In the genomic region with DNA sequence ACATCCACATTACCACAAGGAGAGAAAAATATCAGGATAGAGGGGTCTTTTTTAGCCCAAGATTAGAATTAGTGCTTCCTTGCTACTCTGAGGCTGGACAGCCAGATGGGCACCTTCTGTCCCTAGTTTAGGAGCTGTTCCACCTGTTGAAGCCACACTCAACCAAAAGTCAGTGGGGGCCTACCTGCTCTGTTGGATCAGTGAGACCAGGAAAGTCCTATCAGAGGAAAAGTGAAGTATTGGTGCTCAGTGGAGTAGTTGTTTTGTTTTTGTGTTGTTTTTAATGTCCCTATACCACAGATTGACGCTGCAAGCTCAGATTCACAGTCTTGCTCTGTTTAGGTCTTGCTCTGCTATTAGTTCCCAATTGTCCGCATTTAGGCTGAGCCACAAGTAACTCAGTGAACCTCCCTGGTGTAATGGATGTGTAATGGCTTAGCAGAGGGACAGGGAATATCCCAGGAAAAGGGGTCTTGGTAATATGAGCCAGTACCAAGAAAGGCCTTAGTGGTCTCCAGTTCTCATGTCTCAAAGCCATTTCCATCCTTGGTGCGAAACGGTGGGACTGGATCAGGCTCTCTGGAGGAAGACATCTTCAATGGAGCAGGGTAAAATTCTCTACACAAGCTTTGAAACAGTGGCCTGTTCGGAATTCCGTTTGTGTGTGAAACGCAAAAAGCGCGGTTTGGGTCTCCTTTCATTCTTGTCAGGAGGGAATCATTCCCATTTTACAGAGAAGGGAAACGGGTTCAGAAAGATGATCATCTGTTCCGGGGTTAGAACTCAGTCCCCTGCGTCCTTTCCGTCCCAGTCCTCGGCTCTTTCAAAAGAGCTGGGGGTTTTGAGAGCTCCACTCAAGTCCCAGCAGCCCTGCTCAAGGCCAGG, we compare ENCODE assay signal across 8 cellular contexts. TPM values are rescaled to one million over a fixed set of nuclear protein-coding genes. Genes with fewer than 3 reads are reported as not detected.
A peak's percentile ranks its signal among the peaks of the same experiment; 100 is the strongest.
DNase-seq lines count a peak whose midpoint lies in the region; ATAC-seq, FAIRE-seq and TF ChIP-seq lines count a peak whose summit lies in the region.

No MANE protein-coding gene starts in this region.

- peak overlapping the region; percentile 48 to 69 for H3K4me3 ChIP-seq in esophagus (ENCODE audit: low read depth in 1 of 2, low read length in 2 of 2)

- no peak overlapping the region for H3K27ac ChIP-seq in esophagus (ENCODE audit: low read depth in 2 of 2, low read length in 1 of 2)

- TF ChIP-seq POLR2A in GM12892 (IDR thresholded peaks at IDR 0.05; ENCODE audit: low read depth, low read length) = peak; percentile 46; the same call in 1 of the 2 replicates

- FAIRE-seq in GM12892 (lab: Jason Lieb, UNC) = no peak

- ATAC-seq in HG02642 (IDR thresholded peaks at IDR 0.05; ENCODE audit: poor library complexity, unreplicated experiment) (no peak), HG03342 (IDR thresholded peaks at IDR 0.05; ENCODE audit: unreplicated experiment) (no peak)

- 30 to 31% methylated on average over 14 of the region's 14 CpGs for WGBS in esophagus, 2 donors

- H3K36me3 ChIP-seq in esophagus (ENCODE audit: control insufficient read depth in 2 of 2, insufficient read depth in 2 of 2, low read length in 1 of 2) = peaks cover 4 to 6% of the 10 kb centered on the region in 2 donors

- no peaks in the 10 kb centered on the region for H3K9me3 ChIP-seq in esophagus (ENCODE audit: control insufficient read depth in 2 of 2, insufficient read depth in 1 of 2, low read depth in 1 of 2, low read length in 1 of 2)

- no peak for DNase-seq in GM12892 (ENCODE audit: insufficient read length)
- peak; percentile 15 for DNase-seq in RKO (ENCODE audit: low spot score)
- peak; percentile 44 for DNase-seq in retina
- no peak for DNase-seq in UCSD-AML1 (lab: John Stamatoyannopoulos, UW; ENCODE audit: unreplicated experiment)
- DNase-seq in 8988T = no peak

- H3K4me1 ChIP-seq in esophagus (ENCODE audit: control insufficient read depth in 2 of 2, insufficient read depth in 2 of 2, low read length in 1 of 2) = peaks cover 6 to 7% of the 10 kb centered on the region in 2 donors

- H3K27me3 ChIP-seq in esophagus (ENCODE audit: control insufficient read depth in 1 of 2, insufficient read depth in 2 of 2, low read length in 2 of 2) = no peaks in the 10 kb centered on the region

RNA-seq across cellular contexts. Expression of gene PABPC1L, which starts 0.6 kb away (rescaled TPM):
- 37.8 TPM for polyA plus RNA-seq in GM12892 (2012; ENCODE audit: missing spikeins)
- polyA plus RNA-seq in esophagus = 10 to 100 TPM; 12.1 to 31.6 TPM

RNA-seq across cellular contexts. Expression of gene YWHAB, which starts 23.7 kb away (rescaled TPM):
- 138 TPM for polyA plus RNA-seq in GM12892 (2012; ENCODE audit: missing spikeins)
- 100 to 1,000 TPM in 1 of 2 donors, 10 to 100 TPM in 1; 53.4 to 112 TPM for polyA plus RNA-seq in esophagus

RNA-seq across cellular contexts. Expression of gene TOMM34, which starts 51.0 kb away (rescaled TPM):
- polyA plus RNA-seq in GM12892 (2012; ENCODE audit: missing spikeins) = 26.7 TPM
- polyA plus RNA-seq in esophagus = 10 to 100 TPM in 1 of 2 donors, 1 to 10 TPM in 1; 6.4 to 18.5 TPM

RNA-seq across cellular contexts. Expression of gene STK4, which starts 57.1 kb away (rescaled TPM):
- 49.7 TPM for polyA plus RNA-seq in GM12892 (2012; ENCODE audit: missing spikeins)
- 1 to 10 TPM; 4.7 to 4.8 TPM for polyA plus RNA-seq in esophagus

Comparison
In these comparisons a context has a peak if more than half of its experiments do, and no peak if none do; other contexts are left out.
1. DNase-seq: peak in RKO (single experiment) and retina (single experiment); none in GM12892 (single experiment), UCSD-AML1 (single experiment) and 8988T (single experiment).